ENCODE assay signal across 22 cellular contexts in the genomic region with DNA sequence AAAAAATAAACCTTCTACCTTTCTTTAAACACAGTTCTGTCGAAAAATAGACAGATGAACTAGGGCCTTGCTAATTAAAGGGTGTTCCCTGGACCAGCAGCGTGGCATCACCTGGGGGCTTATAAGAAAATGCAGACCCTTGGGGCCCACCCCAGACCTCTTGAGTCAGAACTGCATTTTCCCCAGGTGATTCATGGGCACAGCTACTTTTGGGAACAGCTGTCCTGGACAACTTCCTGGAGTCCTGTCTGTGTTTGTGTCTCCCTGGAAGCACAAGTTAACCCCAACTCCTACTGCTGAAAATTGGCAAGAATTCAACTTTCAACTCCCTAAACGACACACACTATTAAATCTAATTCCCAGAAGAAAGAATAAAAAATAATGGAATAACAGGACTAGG. TPM values are rescaled to one million over a fixed set of nuclear protein-coding genes. Genes with fewer than 3 reads are reported as not detected.
DNase-seq lines count a peak whose midpoint lies in the region; ATAC-seq, FAIRE-seq and TF ChIP-seq lines count a peak whose summit lies in the region.
"Had no signal": no experiment of that assay in that cellular context is flagged by ENCODE, and none has a peak within 500 bp of the region (broad histone marks: within the 10 kb centered on the region; RNA-seq: fewer than 3 reads in every experiment).

No MANE protein-coding gene starts in this region.

- H2AFZ ChIP-seq in astrocyte (ENCODE audit: low read depth, low read length) (no peak overlapping the region), smooth muscle cell (ENCODE audit: low read depth) (no peak overlapping the region)

- ATAC-seq in GM19467 (IDR thresholded peaks at IDR 0.05; ENCODE audit: unreplicated experiment) (no peak), HG02884 (IDR thresholded peaks at IDR 0.05; ENCODE audit: unreplicated experiment) (no peak)
- ATAC-seq: left colon; natural killer cell treated with Interleukin-12 subunit alpha and Interleukin-12 subunit beta and Interleukin-15 and Interleukin-18, amount 100 ng/mL, for 72 hours; sciatic nerve had no signal

- H3K36me3 ChIP-seq in astrocyte (ENCODE audit: insufficient read depth, low read length) (no peaks in the 10 kb centered on the region), smooth muscle cell (ENCODE audit: low read depth) (no peaks in the 10 kb centered on the region)
- H3K36me3 ChIP-seq: adrenal gland, cardiac muscle cell, HAP-1 had no signal

- DNase-seq in GM03348 (ENCODE audit: low spot score) (peak; percentile 18), astrocyte (ENCODE audit: low read depth) (peak; percentile 23), hepatic stellate cell (ENCODE audit: low spot score) (peak; percentile 35), smooth muscle cell (lab: John Stamatoyannopoulos, UW; ENCODE audit: unreplicated experiment) (no peak), T-helper 1 cell (no peak)
- DNase-seq: activated CD4-positive, CD25-positive, alpha-beta regulatory T cell treated with anti-CD3 and anti-CD28 coated beads, Interleukin-2, amount 50 U/mL, for 72 hours; activated T-cell treated with anti-CD3 and anti-CD28 coated beads, Interleukin-2, amount 50 U/mL, for 24 hours; adrenal gland; CD4-positive, CD25-positive, alpha-beta regulatory T cell; dorsolateral prefrontal cortex; KBM-7; left colon; MV-4-11; NCI-H1694 treated with DMSO at 0.1 percent for 48 hours; NCI-H69 had no signal

- H3K27ac Mint-ChIP-seq in astrocyte (ENCODE audit: unreplicated experiment): no peak overlapping the region
- H3K27ac Mint-ChIP-seq: activated T-cell treated with anti-CD3 and anti-CD28 coated beads, Interleukin-2, amount 50 U/mL, for 24 hours; CD4-positive, CD25-positive, alpha-beta regulatory T cell; natural killer cell treated with Interleukin-12 subunit alpha and Interleukin-12 subunit beta and Interleukin-15 and Interleukin-18, amount 100 ng/mL, for 72 hours had no signal

- H3K27ac ChIP-seq in astrocyte (ENCODE audit: low read depth, low read length) (no peak overlapping the region), smooth muscle cell (ENCODE audit: low read depth) (peak overlapping the region; percentile 52)
- H3K27ac ChIP-seq: cardiac muscle cell, dorsolateral prefrontal cortex had no signal

- no peak overlapping the region for H3K9ac ChIP-seq in astrocyte (ENCODE audit: low read length)
- H3K9ac ChIP-seq in smooth muscle cell (ENCODE audit: low read depth): no peak overlapping the region

- peaks cover 10% of the 10 kb centered on the region for H3K4me1 Mint-ChIP-seq in astrocyte (ENCODE audit: low read depth, unreplicated experiment)

- H3K27me3 ChIP-seq in astrocyte (ENCODE audit: insufficient read depth, low read length) (no peaks in the 10 kb centered on the region), smooth muscle cell (ENCODE audit: low read depth) (no peaks in the 10 kb centered on the region)
- H3K27me3 ChIP-seq: adrenal gland, dorsolateral prefrontal cortex had no signal

- H3K4me2 ChIP-seq in astrocyte (ENCODE audit: low read length) (no peak overlapping the region), smooth muscle cell (peak overlapping the region; percentile 29)

- H3K4me3 ChIP-seq in astrocyte (ENCODE audit: insufficient read depth, low read depth, low read length): no peak overlapping the region
- H3K4me3 ChIP-seq in smooth muscle cell: no peak overlapping the region
- H3K4me3 ChIP-seq: adrenal gland, cardiac muscle cell, dorsolateral prefrontal cortex, HAP-1 had no signal

- no peak overlapping the region for H3K4me3 Mint-ChIP-seq in astrocyte (ENCODE audit: unreplicated experiment)
- H3K4me3 Mint-ChIP-seq: activated T-cell treated with anti-CD3 and anti-CD28 coated beads, Interleukin-2, amount 50 U/mL, for 24 hours; CD4-positive, CD25-positive, alpha-beta regulatory T cell; natural killer cell treated with Interleukin-12 subunit alpha and Interleukin-12 subunit beta and Interleukin-15 and Interleukin-18, amount 100 ng/mL, for 72 hours had no signal

- H3K27me3 Mint-ChIP-seq in astrocyte (ENCODE audit: low read depth, unreplicated experiment): peaks cover 27% of the 10 kb centered on the region
- H3K27me3 Mint-ChIP-seq: activated T-cell treated with anti-CD3 and anti-CD28 coated beads, Interleukin-2, amount 50 U/mL, for 24 hours; CD4-positive, CD25-positive, alpha-beta regulatory T cell; natural killer cell treated with Interleukin-12 subunit alpha and Interleukin-12 subunit beta and Interleukin-15 and Interleukin-18, amount 100 ng/mL, for 72 hours had no signal

- H3K79me2 ChIP-seq in astrocyte (ENCODE audit: insufficient read depth, low read length): no peaks in the 10 kb centered on the region
- no peaks in the 10 kb centered on the region for H3K79me2 ChIP-seq in smooth muscle cell (ENCODE audit: low read depth)

- H3F3A ChIP-seq in smooth muscle cell (ENCODE audit: low read depth): peaks cover 4% of the 10 kb centered on the region

- H3K9me3 ChIP-seq in astrocyte (ENCODE audit: insufficient read depth, low read depth, low read length) (no peaks in the 10 kb centered on the region), smooth muscle cell (replicated peaks; ENCODE audit: low read depth) (no peaks in the 10 kb centered on the region)
- H3K9me3 ChIP-seq: adrenal gland, HAP-1 had no signal

- no peaks in the 10 kb centered on the region for H4K20me1 ChIP-seq in astrocyte (ENCODE audit: insufficient read depth, low read length)
- H4K20me1 ChIP-seq in smooth muscle cell (ENCODE audit: low read depth): no peaks in the 10 kb centered on the region

- TF ChIP-seq CTCF in astrocyte (IDR thresholded peaks at IDR 0.05; ENCODE audit: insufficient read depth, low read depth, low read length) (no peak), smooth muscle cell (IDR thresholded peaks at IDR 0.05; ENCODE audit: borderline replicate concordance, insufficient read depth, poor library complexity, severe bottlenecking) (no peak)

- 51% methylated on average over 3 of the region's 3 CpGs for WGBS in smooth muscle cell (ENCODE audit: low lambda C conversion rate)

- peaks cover 5% of the 10 kb centered on the region for H3K4me1 ChIP-seq in astrocyte (ENCODE audit: insufficient read depth, low read length)
- H3K4me1 ChIP-seq in smooth muscle cell (ENCODE audit: low read depth): no peaks in the 10 kb centered on the region
- H3K4me1 ChIP-seq: adrenal gland had no signal

- no peak for FAIRE-seq in astrocyte (lab: Jason Lieb, UNC)
- FAIRE-seq: GM18507 had no signal

- H3K36me3 Mint-ChIP-seq in astrocyte (ENCODE audit: low read depth, unreplicated experiment): peaks cover 3% of the 10 kb centered on the region
- H3K36me3 Mint-ChIP-seq: CD4-positive, CD25-positive, alpha-beta regulatory T cell; natural killer cell treated with Interleukin-12 subunit alpha and Interleukin-12 subunit beta and Interleukin-15 and Interleukin-18, amount 100 ng/mL, for 72 hours had no signal

- H3K9me3 Mint-ChIP-seq in astrocyte (ENCODE audit: unreplicated experiment): no peaks in the 10 kb centered on the region
- H3K9me3 Mint-ChIP-seq: activated T-cell treated with anti-CD3 and anti-CD28 coated beads, Interleukin-2, amount 50 U/mL, for 24 hours; CD4-positive, CD25-positive, alpha-beta regulatory T cell; natural killer cell treated with Interleukin-12 subunit alpha and Interleukin-12 subunit beta and Interleukin-15 and Interleukin-18, amount 100 ng/mL, for 72 hours had no signal

RNA-seq across cellular contexts. Expression of gene FBLN5, which starts 17.8 kb away (rescaled TPM):
- total RNA-seq in astrocyte (12.5 and 14.9 TPM in 2 replicates), smooth muscle cell (82.1 and 109 TPM in 2 replicates)
- 104 and 154 TPM in 2 replicates for polyA plus RNA-seq in smooth muscle cell
- total RNA-seq: natural killer cell treated with Interleukin-12 subunit alpha and Interleukin-12 subunit beta and Interleukin-15 and Interleukin-18, amount 100 ng/mL, for 72 hours had no signal

Comparison
In these comparisons a context has a peak if more than half of its experiments do, and no peak if none do; other contexts are left out.
1. DNase-seq: peak in GM03348 (single experiment), astrocyte (single experiment) and hepatic stellate cell (single experiment); none in smooth muscle cell (single experiment) and T-helper 1 cell (0 of 5).